In the genomic region with DNA sequence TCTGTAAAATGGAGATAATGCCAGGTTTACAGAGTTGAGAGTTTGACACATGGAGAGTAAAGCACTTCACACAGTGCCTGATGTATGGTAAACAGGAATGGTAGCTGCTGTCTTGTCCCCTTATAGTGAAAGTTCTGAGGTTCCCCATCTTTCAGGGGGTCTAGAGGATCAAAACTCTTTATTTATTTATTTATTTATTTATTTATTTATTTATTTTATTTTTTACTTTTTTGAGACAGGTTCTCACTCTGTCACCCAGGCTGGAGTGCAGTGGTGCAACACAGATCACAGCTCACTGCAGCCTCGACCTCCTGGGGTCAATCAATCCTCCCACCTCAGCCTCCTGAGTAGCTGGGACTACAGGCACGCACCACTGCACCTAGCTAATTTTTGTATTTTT, we compare ENCODE assay signal across 4 cellular contexts. TPM values are rescaled to one million over a fixed set of nuclear protein-coding genes. Genes with fewer than 3 reads are reported as not detected.
"Had no signal": no experiment of that assay in that cellular context is flagged by ENCODE, and none has a peak within 500 bp of the region (broad histone marks: within the 10 kb centered on the region; RNA-seq: fewer than 3 reads in every experiment).

No MANE protein-coding gene starts in this region.

RNA-seq across cellular contexts. Expression of a gene that starts 40.1 kb away (rescaled TPM):
- polyA plus RNA-seq: HepG2, IgD-negative memory B cell, IMR-90, K562 had no signal
